In genomic region chr13:108315273-108315672, GRCh38 we compare ENCODE assay signal across 15 cellular contexts. TPM values are rescaled to one million over a fixed set of nuclear protein-coding genes. Genes with fewer than 3 reads are reported as not detected.
DNase-seq lines count a peak whose midpoint lies in the region; ATAC-seq and FAIRE-seq lines count a peak whose summit lies in the region.
"Had no signal": no experiment of that assay in that cellular context is flagged by ENCODE, and none has a peak within 500 bp of the region (broad histone marks: within the 10 kb centered on the region; RNA-seq: fewer than 3 reads in every experiment).

No MANE protein-coding gene starts in this region.

- H3K9me3 ChIP-seq in small intestine (ENCODE audit: control insufficient read depth, low read depth) = no peaks in the 10 kb centered on the region

- no peak overlapping the region for H3K27ac ChIP-seq in small intestine (ENCODE audit: low read depth in 1 of 2, low read length in 1 of 2)
- H3K27ac ChIP-seq: foreskin keratinocyte, SJSA1 had no signal

- DNase-seq in astrocyte of the hippocampus (ENCODE audit: low read depth, low spot score) (peak; percentile 9), DMS53 treated with DMSO at 0.1 percent for 48 hours (lab: John Stamatoyannopoulos, UW; ENCODE audit: unreplicated experiment) (no peak), NCI-H1092 (lab: John Stamatoyannopoulos, UW) (no peak), ureter (ENCODE audit: low spot score) (no peak), small intestine (no peak)
- DNase-seq: cortex of kidney; DMS79 treated with DMSO at 0.1 percent for 48 hours; foreskin keratinocyte; left colon; NCI-H510A treated with DMSO at 0.1 percent for 48 hours; stimulated activated naive CD4-positive, alpha-beta T cell treated with Interleukin-2 at 50 U/mL for 16 hours had no signal

- no peak for FAIRE-seq in small intestine (lab: Jason Lieb, UNC)

- ATAC-seq in GM18517 (IDR thresholded peaks at IDR 0.05; ENCODE audit: unreplicated experiment) = peak; percentile 68
- peak; percentile 74 for ATAC-seq in GM21576 (IDR thresholded peaks at IDR 0.05; ENCODE audit: unreplicated experiment)
- peak; percentile 85 for ATAC-seq in HG03108 (IDR thresholded peaks at IDR 0.05; ENCODE audit: unreplicated experiment)
- ATAC-seq: foreskin keratinocyte, left colon had no signal

- no peaks in the 10 kb centered on the region for H3K27me3 ChIP-seq in small intestine (ENCODE audit: control insufficient read depth in 2 of 2, insufficient read depth in 2 of 2, low read length in 2 of 2)
- H3K27me3 ChIP-seq: foreskin keratinocyte had no signal

- H3K4me1 ChIP-seq in small intestine (ENCODE audit: control insufficient read depth in 2 of 2, insufficient read depth in 1 of 2, low read depth in 1 of 2, low read length in 1 of 2) = no peaks in the 10 kb centered on the region
- H3K4me1 ChIP-seq: foreskin keratinocyte, SJSA1 had no signal

- no peaks in the 10 kb centered on the region for H3K36me3 ChIP-seq in small intestine (ENCODE audit: control insufficient read depth in 2 of 2, insufficient read depth in 2 of 2, low read length in 2 of 2)
- H3K36me3 ChIP-seq: SJSA1 had no signal

- 70 to 83% (median 75%) methylated on average over 5 of the region's 5 CpGs for WGBS in small intestine, 3 donors

- H3K4me3 ChIP-seq in small intestine (ENCODE audit: low read depth in 1 of 2, low read length in 2 of 2) = no peak overlapping the region
- H3K4me3 ChIP-seq: SJSA1 had no signal

RNA-seq across cellular contexts. Expression of gene TNFSF13B, which starts 45.8 kb away (rescaled TPM):
- 3.7 TPM for total RNA-seq in ureter
- polyA plus RNA-seq in small intestine = 1 to 10 TPM; 3.1 to 6.9 (median 4.6) TPM
